ENCODE assay signal across 19 cellular contexts in genomic region chr1:202800742-202801141, GRCh38. TPM values are rescaled to one million over a fixed set of nuclear protein-coding genes. Genes with fewer than 3 reads are reported as not detected.
DNase-seq lines count a peak whose midpoint lies in the region; ATAC-seq, FAIRE-seq and TF ChIP-seq lines count a peak whose summit lies in the region.
"Had no signal": no experiment of that assay in that cellular context is flagged by ENCODE, and none has a peak within 500 bp of the region (broad histone marks: within the 10 kb centered on the region; RNA-seq: fewer than 3 reads in every experiment).

No MANE protein-coding gene starts in this region.

- no peak for ATAC-seq in HG03025 (IDR thresholded peaks at IDR 0.05; ENCODE audit: low FRiP score, unreplicated experiment)

- TF ChIP-seq POLR2A in GM12891 (IDR thresholded peaks at IDR 0.05; ENCODE audit: low read depth, low read length): no peak

- H3K27me3 Mint-ChIP-seq in astrocyte (ENCODE audit: low read depth, unreplicated experiment): no peaks in the 10 kb centered on the region
- H3K27me3 Mint-ChIP-seq in nephron (ENCODE audit: low read depth): no peaks in the 10 kb centered on the region

- H3K36me3 ChIP-seq in BLaER1: peaks cover 59% of the 10 kb centered on the region
- no peaks in the 10 kb centered on the region for H3K36me3 ChIP-seq in astrocyte (ENCODE audit: insufficient read depth, low read length)
- H3K36me3 ChIP-seq: HAP-1 had no signal

- no peak overlapping the region for H3K9ac ChIP-seq in BLaER1
- H3K9ac ChIP-seq in astrocyte (ENCODE audit: low read length): no peak overlapping the region

- H3K4me1 ChIP-seq in BLaER1 (peaks cover 96% of the 10 kb centered on the region), astrocyte (ENCODE audit: insufficient read depth, low read length) (peaks cover 11% of the 10 kb centered on the region)

- no peak for TF ChIP-seq CTCF in astrocyte (IDR thresholded peaks at IDR 0.05; ENCODE audit: insufficient read depth, low read depth, low read length)
- no peak for TF ChIP-seq CTCF in nephron (IDR thresholded peaks at IDR 0.05; ENCODE audit: unreplicated experiment in 3 of 3)

- H3K27ac ChIP-seq in BLaER1: no peak overlapping the region
- no peak overlapping the region for H3K27ac ChIP-seq in astrocyte (ENCODE audit: low read depth, low read length)

- H3K4me1 Mint-ChIP-seq in astrocyte (ENCODE audit: low read depth, unreplicated experiment) (peaks cover 19% of the 10 kb centered on the region), nephron (peaks cover 48% of the 10 kb centered on the region)

- no peaks in the 10 kb centered on the region for H3K9me3 Mint-ChIP-seq in astrocyte (ENCODE audit: unreplicated experiment)
- no peaks in the 10 kb centered on the region for H3K9me3 Mint-ChIP-seq in nephron

- peak; percentile 38 for FAIRE-seq in GM12891 (lab: Jason Lieb, UNC)
- no peak for FAIRE-seq in astrocyte (lab: Jason Lieb, UNC)

- H3K4me3 ChIP-seq in BLaER1 (no peak overlapping the region), astrocyte (ENCODE audit: insufficient read depth, low read depth, low read length) (no peak overlapping the region)
- H3K4me3 ChIP-seq: HAP-1 had no signal

- H3K4me3 Mint-ChIP-seq in astrocyte (ENCODE audit: unreplicated experiment) (no peak overlapping the region), nephron (no peak overlapping the region)
- H3K4me3 Mint-ChIP-seq: CD14-positive monocyte had no signal

- DNase-seq in GM12891 (ENCODE audit: insufficient read length, low spot score): no peak
- DNase-seq in astrocyte (ENCODE audit: low read depth): no peak
- no peak for DNase-seq in NCI-H2081 (lab: John Stamatoyannopoulos, UW)
- DNase-seq in GM19238 (ENCODE audit: insufficient read length, low spot score): no peak
- DNase-seq: ACHN, AML-193, DMS79 treated with DMSO at 0.1 percent for 48 hours, Kasumi-1, NCI-H1092 treated with DMSO at 0.1 percent for 48 hours, NCI-H146, NCI-H2029 treated with DMSO at 0.1 percent for 48 hours, NCI-H2171 treated with DMSO at 0.1 percent for 48 hours, OCI-M1, Right ventricle myocardium superior had no signal

- H2AFZ ChIP-seq in astrocyte (ENCODE audit: low read depth, low read length): no peak overlapping the region

- H3K9me3 ChIP-seq in BLaER1: no peaks in the 10 kb centered on the region
- no peaks in the 10 kb centered on the region for H3K9me3 ChIP-seq in astrocyte (ENCODE audit: insufficient read depth, low read depth, low read length)
- H3K9me3 ChIP-seq: HAP-1 had no signal

- H3K27me3 ChIP-seq in BLaER1 (no peaks in the 10 kb centered on the region), astrocyte (ENCODE audit: insufficient read depth, low read length) (no peaks in the 10 kb centered on the region)

- H4K20me1 ChIP-seq in BLaER1: peaks cover 100% of the 10 kb centered on the region
- peaks cover 99% of the 10 kb centered on the region for H4K20me1 ChIP-seq in astrocyte (ENCODE audit: insufficient read depth, low read length)

- peak overlapping the region; percentile 36 for H3K27ac Mint-ChIP-seq in astrocyte (ENCODE audit: unreplicated experiment)
- H3K27ac Mint-ChIP-seq in nephron: peak overlapping the region; percentile 8 to 82 (median 45)

- peaks cover 100% of the 10 kb centered on the region for H3K79me2 ChIP-seq in astrocyte (ENCODE audit: insufficient read depth, low read length)

- H3K4me2 ChIP-seq in BLaER1 (0 out of 2 replicates have a peak overlapping the region, but pooled peaks have one; percentile 9), astrocyte (ENCODE audit: low read length) (no peak overlapping the region)

- peaks cover 6% of the 10 kb centered on the region for H3K36me3 Mint-ChIP-seq in astrocyte (ENCODE audit: low read depth, unreplicated experiment)
- H3K36me3 Mint-ChIP-seq in nephron (ENCODE audit: low read depth): peaks cover 9% of the 10 kb centered on the region

TF ChIP-seq in GM12891, 5 proteins besides CTCF, POLR2A, EP300 and RAD21:
- TF ChIP-seq POLR2AphosphoS5 (IDR thresholded peaks at IDR 0.05; ENCODE audit: low read depth, low read length) (no peak), TAF1 (IDR thresholded peaks at IDR 0.05; ENCODE audit: low read depth, low read length) (no peak), SPI1 (IDR thresholded peaks at IDR 0.05; ENCODE audit: low read depth, low read length) (no peak)

RNA-seq across cellular contexts. Expression of gene KDM5B, which starts 7.5 kb away (rescaled TPM):
- polyA plus RNA-seq in GM12891 (2012; ENCODE audit: low read depth, missing spikeins): 16.2 TPM
- total RNA-seq in astrocyte: 173 and 182 TPM in 2 replicates

RNA-seq across cellular contexts. Expression of gene PCAT6, which starts 10.0 kb away (rescaled TPM):
- 5.1 TPM for polyA plus RNA-seq in GM12891 (2012; ENCODE audit: low read depth, missing spikeins)
- total RNA-seq in astrocyte: 5.4 and 5.7 TPM in 2 replicates
- polyA plus RNA-seq: CD14-positive monocyte had no signal
